ENCODE assay signal across 8 cellular contexts in genomic region chrX:154013614-154014360, GRCh38. TPM values are rescaled to one million over a fixed set of nuclear protein-coding genes. Genes with fewer than 3 reads are reported as not detected.
DNase-seq lines count a peak whose midpoint lies in the region; ATAC-seq and TF ChIP-seq lines count a peak whose summit lies in the region.

No MANE protein-coding gene starts in this region.

- no peak overlapping the region for H3K4me2 ChIP-seq in parathyroid adenoma (ENCODE audit: low read length)

- TF ChIP-seq CTCF in fibroblast of pulmonary artery (IDR thresholded peaks at IDR 0.05; ENCODE audit: low read length, missing control alignments) (peak; percentile 69), parathyroid adenoma (IDR thresholded peaks at IDR 0.05) (peak; percentile 81)

- no peak overlapping the region for H3K9ac ChIP-seq in parathyroid adenoma

- no peak overlapping the region for H3K4me3 ChIP-seq in fibroblast of pulmonary artery (replicated peaks; ENCODE audit: low read depth, low read length)
- no peak overlapping the region for H3K4me3 ChIP-seq in parathyroid adenoma (ENCODE audit: low read depth, low read length)

- H3K27me3 ChIP-seq in parathyroid adenoma (ENCODE audit: control insufficient read depth, insufficient read depth, low read length) = no peaks in the 10 kb centered on the region

- no peak overlapping the region for H2AFZ ChIP-seq in parathyroid adenoma

- H3K27ac ChIP-seq in parathyroid adenoma = no peak overlapping the region

- no peaks in the 10 kb centered on the region for H3K4me1 ChIP-seq in parathyroid adenoma

- H3K79me2 ChIP-seq in parathyroid adenoma = no peaks in the 10 kb centered on the region

- DNase-seq in Right ventricle myocardium inferior (ENCODE audit: missing footprints) (no peak), cardiac septum (ENCODE audit: low spot score) (no peak), NCI-H1694 treated with DMSO at 0.1 percent for 48 hours (lab: John Stamatoyannopoulos, UW) (peak; percentile 48), fibroblast of pulmonary artery (ENCODE audit: low read depth) (peak; percentile 36), hippocampal formation (lab: John Stamatoyannopoulos, UW) (no peak)
- DNase-seq in activated T-cell treated with anti-CD3 and anti-CD28 coated beads, Interleukin-2, amount 50 U/mL, for 1 hour = peak; percentile 68

- peak; percentile 81 for ATAC-seq in Right ventricle myocardium inferior
- ATAC-seq in GM21381 (IDR thresholded peaks at IDR 0.05; ENCODE audit: unreplicated experiment) = no peak

- intact Hi-C loops in Right ventricle myocardium inferior (cut with DNase I) = loop anchor here (5.0 to 10.0 kb wide), 2 partner anchors 34 to 371 kb away; no protein-coding TSS in a partner anchor
- intact Hi-C loops in cardiac septum (cut with DNase I) = loop anchor here (2.0 to 5.0 kb wide), 3 partner anchors 37 to 519 kb away; no protein-coding TSS in a partner anchor

- no peaks in the 10 kb centered on the region for H3K36me3 ChIP-seq in parathyroid adenoma (ENCODE audit: control insufficient read depth, insufficient read depth, low read length)

- H3K9me3 ChIP-seq in parathyroid adenoma (ENCODE audit: control insufficient read depth, low read length) = no peaks in the 10 kb centered on the region

RNA-seq across cellular contexts. Expression of gene IRAK1, which starts 5.9 kb away (rescaled TPM):
- total RNA-seq in Right ventricle myocardium inferior (38.6 TPM), cardiac septum (30.6 TPM)

RNA-seq across cellular contexts. Expression of gene TMEM187, which starts 41.2 kb away (rescaled TPM):
- total RNA-seq in Right ventricle myocardium inferior (6.9 TPM), cardiac septum (10.6 TPM)

RNA-seq across cellular contexts. Expression of gene HCFC1, which starts 42.2 kb away (rescaled TPM):
- total RNA-seq in Right ventricle myocardium inferior (25.4 TPM), cardiac septum (39.5 TPM)

Comparison
In these comparisons a context has a peak if more than half of its experiments do, and no peak if none do; other contexts are left out.
1. DNase-seq: peak in NCI-H1694 treated with DMSO at 0.1 percent for 48 hours (single experiment), activated T-cell treated with anti-CD3 and anti-CD28 coated beads, Interleukin-2, amount 50 U/mL, for 1 hour (single experiment) and fibroblast of pulmonary artery (single experiment); none in Right ventricle myocardium inferior (single experiment), cardiac septum (single experiment) and hippocampal formation (0 of 2).